ENCODE assay signal across 8 cellular contexts in the genomic region with DNA sequence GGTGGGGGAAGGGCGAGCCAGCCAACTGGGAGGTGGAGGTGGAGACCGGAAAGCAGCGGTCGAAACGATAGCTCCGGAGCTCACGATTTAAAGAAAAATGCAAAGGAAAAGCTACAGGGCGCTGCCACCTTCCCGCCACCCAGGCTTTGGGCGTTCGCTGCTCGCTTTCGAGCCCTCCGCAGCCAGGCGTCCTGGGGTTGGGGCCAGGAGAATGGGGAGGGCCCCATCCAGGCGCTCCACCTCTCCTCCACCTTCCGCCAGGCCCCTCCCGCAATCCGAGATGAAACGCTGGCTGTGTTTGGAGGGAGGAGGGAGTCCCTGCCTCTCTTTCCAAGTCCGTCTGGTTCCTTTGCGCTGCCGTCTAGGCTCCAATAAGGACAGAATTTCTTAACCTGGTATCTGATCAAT. TPM values are rescaled to one million over a fixed set of nuclear protein-coding genes. Genes with fewer than 3 reads are reported as not detected.
DNase-seq lines count a peak whose midpoint lies in the region; ATAC-seq, FAIRE-seq and TF ChIP-seq lines count a peak whose summit lies in the region.

No MANE protein-coding gene starts in this region.

- intact Hi-C loops in K562 (cut with micrococcal nuclease), result loop anchor here (1.0 to 10.0 kb wide), 5 partner anchors 111 to 550 kb away; no protein-coding TSS in a partner anchor

- POLR2A ChIA-PET in K562 (lab: Yijun Ruan, JAX), result interaction anchor here (0.6 to 1.6 kb wide), 5 partner anchors 10 to 273 kb away, joined by 3 to 4 read pairs (median 3); no protein-coding TSS in a partner anchor

- no peak for TF ChIP-seq POLR2A in K562 (conservative IDR thresholded peaks at IDR 0.05)

- H3K4me2 ChIP-seq in K562 (ENCODE audit: insufficient read depth, low read length), result peak overlapping the region; percentile 86
- peak overlapping the region; percentile 99 for H3K4me2 ChIP-seq in skeletal muscle satellite cell (ENCODE audit: low read length)

- H3K9ac ChIP-seq in K562 (ENCODE audit: insufficient read depth in 1 of 2, low read depth in 2 of 2, low read length in 2 of 2) (peak overlapping the region; percentile 33 to 86; a peak in 3 of 4 replicates), skeletal muscle satellite cell (ENCODE audit: low read depth, low read length) (no peak overlapping the region)

- peak overlapping the region; percentile 87 for H2AFZ ChIP-seq in K562 (ENCODE audit: low read depth, low read length)

- no peaks in the 10 kb centered on the region for H3K9me3 ChIP-seq in K562 (replicated peaks; ENCODE audit: control insufficient read depth, insufficient read depth, low read depth, low read length)
- H3K9me3 ChIP-seq in skeletal muscle satellite cell (replicated peaks; ENCODE audit: low read length), result no peaks in the 10 kb centered on the region

- H3K36me3 ChIP-seq in K562 (ENCODE audit: control insufficient read depth, insufficient read depth, low read length) (no peaks in the 10 kb centered on the region), skeletal muscle satellite cell (ENCODE audit: insufficient read depth, low read length) (no peaks in the 10 kb centered on the region)

- H3K4me3 ChIP-seq in K562 (peak overlapping the region; percentile 32), skeletal muscle satellite cell (ENCODE audit: low read length) (peak overlapping the region; percentile 72)

- no peak for TF ChIP-seq EP300 in K562 (IDR thresholded peaks at IDR 0.05; ENCODE audit: low read length)

- no peak for TF ChIP-seq RAD21 in K562 (CRISPR knock-in tag; conservative IDR thresholded peaks at IDR 0.05 in 1 of 2, IDR thresholded peaks at IDR 0.05 in 1 of 2)

- H4K20me1 ChIP-seq in K562 (replicated peaks; ENCODE audit: control insufficient read depth, insufficient read depth, low read length), result peaks cover 6% of the 10 kb centered on the region; the same call in 1 of the 2 replicates

- no peak for TF ChIP-seq CTCF in K562 (IDR thresholded peaks at IDR 0.05 in 2 of 3, conservative IDR thresholded peaks at IDR 0.05 in 1 of 3; ENCODE audit: insufficient read depth in 2 of 3, low read depth in 1 of 3, low read length in 3 of 3)

- CTCF ChIA-PET in K562 (lab: Yijun Ruan, JAX; ENCODE audit: low intra/inter-chr PET ratio), result interaction anchor here (0.6 to 2.9 kb wide), 8 partner anchors 110 to 549 kb away, joined by 4 to 80 read pairs (median 10); no protein-coding TSS in a partner anchor

- H3K4me1 ChIP-seq in K562 (replicated peaks in 1 of 2; ENCODE audit: control insufficient read depth in 2 of 2, insufficient read depth in 2 of 2, low read length in 2 of 2) (peaks cover 9 to 27% of the 10 kb centered on the region in 2 experiments), skeletal muscle satellite cell (ENCODE audit: control insufficient read depth, insufficient read depth, low read length) (peaks cover 29% of the 10 kb centered on the region)

- no peaks in the 10 kb centered on the region for H3K9me1 ChIP-seq in K562 (ENCODE audit: control insufficient read depth, insufficient read depth, low read length)

- peak; percentile 61 for FAIRE-seq in K562 (lab: Jason Lieb, UNC)

- H3K79me2 ChIP-seq in K562 (ENCODE audit: control insufficient read depth, insufficient read depth, low read length), result no peaks in the 10 kb centered on the region

- BruUV-seq in K562 (replicated peaks; lab: Mats Ljungman, UMichigan), result no TSS peak

- H3K27me3 ChIP-seq in K562 (ENCODE audit: control insufficient read depth in 2 of 2, insufficient read depth in 2 of 2, low read length in 2 of 2) (peaks cover 17 to 23% of the 10 kb centered on the region in 2 experiments), skeletal muscle satellite cell (ENCODE audit: control insufficient read depth, insufficient read depth, low read length) (peaks cover 24% of the 10 kb centered on the region)

- 0 out of 3 replicates have a peak overlapping the region, but pooled peaks have one; percentile 22 for H3K27ac ChIP-seq in K562 (ENCODE audit: extremely low read depth, low read depth, low read length)

- in situ Hi-C loops in K562 (cut with MboI), result loop anchor here (5.0 to 10.0 kb wide), 2 partner anchors 181 to 363 kb away; no protein-coding TSS in a partner anchor

- no peak for DNase-seq in activated CD4-positive, CD25-positive, alpha-beta regulatory T cell treated with anti-CD3 and anti-CD28 coated beads, Interleukin-2, amount 50 U/mL, for 72 hours
- DNase-seq in NCI-H748 treated with DMSO at 0.1 percent for 48 hours (lab: John Stamatoyannopoulos, UW) (peak; percentile 62), K562 (ENCODE audit: extremely low read depth in 1 of 4, low spot score in 3 of 4) (peak; percentile 67 to 76 (median 72)), iris pigment epithelial cell (ENCODE audit: low read depth) (peak; percentile 56)

- ATAC-seq in activated CD4-positive, CD25-positive, alpha-beta regulatory T cell treated with anti-CD3 and anti-CD28 coated beads, Interleukin-2, amount 50 U/mL, for 24 hours, result peak; percentile 15
- ATAC-seq in HG03060 (IDR thresholded peaks at IDR 0.05; ENCODE audit: low read depth, unreplicated experiment), result peak; percentile 1
- peak; percentile 76 for ATAC-seq in K562
- ATAC-seq in HG03108 (IDR thresholded peaks at IDR 0.05; ENCODE audit: unreplicated experiment), result no peak

- 0% methylated on average over 8 of the region's 23 CpGs for WGBS in K562 (ENCODE audit: insufficient coverage, low coverage, missing lambda C conversion rate)

TF ChIP-seq in K562, 482 proteins besides CTCF, POLR2A, EP300 and RAD21 (continues in another document):
- TF ChIP-seq PML (IDR thresholded peaks at IDR 0.05; ENCODE audit: low read length) (no peak), ATF7 (IDR thresholded peaks at IDR 0.05) (no peak), ZSCAN32 (CRISPR knock-in tag; IDR thresholded peaks at IDR 0.05) (no peak), TAF1 (IDR thresholded peaks at IDR 0.05; ENCODE audit: control insufficient read depth, extremely low read depth, insufficient read depth, low read length, severe bottlenecking) (peak; percentile 7), ZNF143 (CRISPR knock-in tag; IDR thresholded peaks at IDR 0.05) (no peak), ZNF23 (CRISPR knock-in tag; IDR thresholded peaks at IDR 0.05) (no peak), PCBP1 (IDR thresholded peaks at IDR 0.05; ENCODE audit: low read depth, low read length, poor library complexity, severe bottlenecking) (peak; percentile 80), CHD1 (IDR thresholded peaks at IDR 0.05; ENCODE audit: low read length) (no peak), BCL6 (CRISPR knock-in tag; IDR thresholded peaks at IDR 0.05) (no peak)
- TF ChIP-seq, protein P1, sequence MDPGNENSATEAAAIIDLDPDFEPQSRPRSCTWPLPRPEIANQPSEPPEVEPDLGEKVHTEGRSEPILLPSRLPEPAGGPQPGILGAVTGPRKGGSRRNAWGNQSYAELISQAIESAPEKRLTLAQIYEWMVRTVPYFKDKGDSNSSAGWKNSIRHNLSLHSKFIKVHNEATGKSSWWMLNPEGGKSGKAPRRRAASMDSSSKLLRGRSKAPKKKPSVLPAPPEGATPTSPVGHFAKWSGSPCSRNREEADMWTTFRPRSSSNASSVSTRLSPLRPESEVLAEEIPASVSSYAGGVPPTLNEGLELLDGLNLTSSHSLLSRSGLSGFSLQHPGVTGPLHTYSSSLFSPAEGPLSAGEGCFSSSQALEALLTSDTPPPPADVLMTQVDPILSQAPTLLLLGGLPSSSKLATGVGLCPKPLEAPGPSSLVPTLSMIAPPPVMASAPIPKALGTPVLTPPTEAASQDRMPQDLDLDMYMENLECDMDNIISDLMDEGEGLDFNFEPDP (CRISPR knock-in tag; IDR thresholded peaks at IDR 0.05), result no peak
- TF ChIP-seq, protein P2, sequence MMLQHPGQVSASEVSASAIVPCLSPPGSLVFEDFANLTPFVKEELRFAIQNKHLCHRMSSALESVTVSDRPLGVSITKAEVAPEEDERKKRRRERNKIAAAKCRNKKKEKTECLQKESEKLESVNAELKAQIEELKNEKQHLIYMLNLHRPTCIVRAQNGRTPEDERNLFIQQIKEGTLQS (IDR thresholded peaks at IDR 0.05), result no peak
- TF ChIP-seq, protein P2 (CRISPR knock-in tag; conservative IDR thresholded peaks at IDR 0.05), result no peak

RNA-seq across cellular contexts. Expression of a gene that starts 0.5 kb away (rescaled TPM):
- total RNA-seq in K562 (2011; cell fraction: chromatin; rRNA removed; ENCODE audit: low replicate concordance), result 0.07 and 0.76 TPM in 2 replicates
- total RNA-seq in K562 (2011; cell fraction: nucleolus; rRNA removed), result 0.53 and 0.83 TPM in 2 replicates
- 0.15 and 0.22 TPM in 2 replicates for total RNA-seq in K562 (2011; cell fraction: nucleoplasm; rRNA removed)
- 0.18 TPM in 1 of 2 replicates, not detected in the other for total RNA-seq in K562 (2014; rRNA removed)
- not detected in 2 replicates for total RNA-seq in K562 (2014; rRNA removed; fragmentation: Illumina TruSeq; extraction: Trizol)
- total RNA-seq in K562 (2015; rRNA removed; fragmentation: Illumina TruSeq; extraction: Trizol), result 0.04 TPM in 2 replicates
- 0.13 and 0.29 TPM in 2 replicates for total RNA-seq in K562 (2021)
- 0.09 and 0.18 TPM in 2 replicates for polyA plus RNA-seq in K562 (2011; rRNA removed)
- polyA plus RNA-seq in K562 (2011; cell fraction: cytosol; rRNA removed), result 0.09 and 0.30 TPM in 2 replicates
- 0.28 and 0.80 TPM in 2 replicates for polyA plus RNA-seq in K562 (2011; cell fraction: nucleus; rRNA removed)
- polyA plus RNA-seq in K562 (2012), result 0.22 and 0.31 TPM in 2 replicates
- 0.12 and 0.14 TPM in 2 replicates for polyA plus RNA-seq in K562 (2014; fragmentation: Illumina TruSeq; extraction: Trizol)
- under 1 TPM in 1 of 2 experiments, not detected in 1; 0.03 TPM for polyA plus RNA-seq in K562 (2014; fragmentation: Nextera tagmentation; extraction: Ambion mirVana)
- polyA plus RNA-seq in K562 (2014; rRNA removed), result 0.04 and 0.07 TPM in 2 replicates
- polyA minus RNA-seq in K562 (2011; rRNA and poly(A)+ RNA removed), result 0.06 and 0.21 TPM in 2 replicates
- not detected in 2 replicates for polyA minus RNA-seq in K562 (2011; cell fraction: cytosol; rRNA and poly(A)+ RNA removed)
- polyA minus RNA-seq in K562 (2011; cell fraction: nucleus; rRNA and poly(A)+ RNA removed), result 0.33 and 0.40 TPM in 2 replicates
- 0.51 and 2.0 TPM in 2 replicates for total RNA-seq in skeletal muscle satellite cell (2012; rRNA removed)
